Comparison of ENCODE assay signal across 21 cellular contexts in genomic region chr4:148288448-148288847, GRCh38.
DNase-seq lines count a peak whose midpoint lies in the region; ATAC-seq lines count a peak whose summit lies in the region.
"Had no signal": no experiment of that assay in that cellular context is flagged by ENCODE, and none has a peak within 500 bp of the region (broad histone marks: within the 10 kb centered on the region; RNA-seq: fewer than 3 reads in every experiment).

No MANE protein-coding gene starts in this region.

- no peak for ATAC-seq in activated naive CD4-positive, alpha-beta T cell treated with anti-CD3 and anti-CD28 coated beads, Interleukin-2, amount 50 U/mL, for 72 hours
- ATAC-seq: GM12878; right lobe of liver; stimulated activated effector memory CD8-positive, alpha-beta T cell treated with anti-CD3 and anti-CD28 coated beads, Interleukin-12 subunit alpha, Interleukin-12 subunit beta, amount 100 ng/mL, for 72 hours; upper lobe of right lung had no signal

- H3K9me3 Mint-ChIP-seq in activated naive CD4-positive, alpha-beta T cell treated with anti-CD3 and anti-CD28 coated beads, Interleukin-2, amount 50 U/mL, for 72 hours: no peaks in the 10 kb centered on the region
- H3K9me3 Mint-ChIP-seq: activated CD4-positive, alpha-beta memory T cell treated with anti-CD3 and anti-CD28 coated beads, Interleukin-2, amount 10 ng/mL, durations not matched to agents 7 days and 5 days; activated naive CD4-positive, alpha-beta T cell treated with anti-CD3 and anti-CD28 coated beads, Interleukin-2, amount 50 U/mL, for 24 hours; activated T-helper 2 cell treated with anti-CD3 and anti-CD28 coated beads, Interferon-gamma antibody, Interleukin-2, Interleukin-4, amounts not matched to agents 10 μg/mL and 5 μg/mL and 100 μg/mL, durations not matched to agents 14 hours and 24 hours and 36 hours; stimulated activated effector memory CD8-positive, alpha-beta T cell treated with anti-CD3 and anti-CD28 coated beads, Interleukin-12 subunit alpha, Interleukin-12 subunit beta, amount 100 ng/mL, for 72 hours; T-helper 1 cell treated with Interleukin-12 subunit alpha and Interleukin-12 subunit beta and Interleukin-4 antibody, amounts not matched to agents 30 μg/mL and 1 μg/mL, for 36 hours had no signal

- peak; percentile 40 for DNase-seq in COR-L47 (lab: John Stamatoyannopoulos, UW)
- peak; percentile 11 for DNase-seq in LHCN-M2 (ENCODE audit: low read depth)
- peak; percentile 62 for DNase-seq in cerebellar cortex (ENCODE audit: low spot score)
- peak; percentile 33 for DNase-seq in left kidney (ENCODE audit: low read depth, low spot score)
- DNase-seq in DMS153 (lab: John Stamatoyannopoulos, UW): no peak
- no peak for DNase-seq in activated CD4-positive, alpha-beta T cell treated with anti-CD3 and anti-CD28 coated beads, Interleukin-2, amount 50 U/mL, for 48 hours
- DNase-seq in activated naive CD4-positive, alpha-beta T cell treated with anti-CD3 and anti-CD28 coated beads, Interleukin-2, amount 50 U/mL, for 72 hours (ENCODE audit: low spot score in 2 of 2): no peak
- DNase-seq: activated CD4-positive, alpha-beta memory T cell treated with anti-CD3 and anti-CD28 coated beads, Interleukin-2, amount 10 ng/mL, durations not matched to agents 7 days and 5 days; aorta; central memory CD4-positive, alpha-beta T cell; NCI-H1436; NCI-H524 treated with DMSO at 0.1 percent for 48 hours; right lobe of liver; stimulated activated CD4-positive, alpha-beta T cell treated with anti-CD3 and anti-CD28 coated beads, Interleukin-12 subunit alpha, Interleukin-12 subunit beta, amount 100 ng/mL, for 4 hours; stimulated activated CD4-positive, alpha-beta T cell treated with anti-CD3 and anti-CD28 coated beads, Interleukin-4, amount 100 ng/mL, for 1 hour; upper lobe of right lung had no signal

- H3K27ac Mint-ChIP-seq in activated naive CD4-positive, alpha-beta T cell treated with anti-CD3 and anti-CD28 coated beads, Interleukin-2, amount 50 U/mL, for 72 hours: no peak overlapping the region
- H3K27ac Mint-ChIP-seq: activated CD4-positive, alpha-beta memory T cell treated with anti-CD3 and anti-CD28 coated beads, Interleukin-2, amount 10 ng/mL, durations not matched to agents 7 days and 5 days; activated naive CD4-positive, alpha-beta T cell treated with anti-CD3 and anti-CD28 coated beads, Interleukin-2, amount 50 U/mL, for 24 hours; activated T-helper 2 cell treated with anti-CD3 and anti-CD28 coated beads, Interferon-gamma antibody, Interleukin-2, Interleukin-4, amounts not matched to agents 10 μg/mL and 5 μg/mL and 100 μg/mL, durations not matched to agents 14 hours and 24 hours and 36 hours; stimulated activated effector memory CD8-positive, alpha-beta T cell treated with anti-CD3 and anti-CD28 coated beads, Interleukin-12 subunit alpha, Interleukin-12 subunit beta, amount 100 ng/mL, for 72 hours; T-helper 1 cell treated with Interleukin-12 subunit alpha and Interleukin-12 subunit beta and Interleukin-4 antibody, amounts not matched to agents 30 μg/mL and 1 μg/mL, for 36 hours had no signal

- no peaks in the 10 kb centered on the region for H3K36me3 Mint-ChIP-seq in activated naive CD4-positive, alpha-beta T cell treated with anti-CD3 and anti-CD28 coated beads, Interleukin-2, amount 50 U/mL, for 72 hours
- H3K36me3 Mint-ChIP-seq: stimulated activated effector memory CD8-positive, alpha-beta T cell treated with anti-CD3 and anti-CD28 coated beads, Interleukin-12 subunit alpha, Interleukin-12 subunit beta, amount 100 ng/mL, for 72 hours had no signal

Comparison
In these comparisons a context has a peak if more than half of its experiments do, and no peak if none do; other contexts are left out.
1. DNase-seq: peak in COR-L47 (single experiment), LHCN-M2 (single experiment), cerebellar cortex (single experiment) and left kidney (single experiment); none in DMS153 (single experiment), activated CD4-positive, alpha-beta T cell treated with anti-CD3 and anti-CD28 coated beads, Interleukin-2, amount 50 U/mL, for 48 hours (0 of 2) and activated naive CD4-positive, alpha-beta T cell treated with anti-CD3 and anti-CD28 coated beads, Interleukin-2, amount 50 U/mL, for 72 hours (0 of 2).